In genomic region chr10:14751576-14752330, GRCh38 we compare ENCODE assay signal across 9 cellular contexts. TPM values are rescaled to one million over a fixed set of nuclear protein-coding genes. Genes with fewer than 3 reads are reported as not detected.
DNase-seq lines count a peak whose midpoint lies in the region; ATAC-seq, FAIRE-seq and TF ChIP-seq lines count a peak whose summit lies in the region.
"Had no signal": no experiment of that assay in that cellular context is flagged by ENCODE, and none has a peak within 500 bp of the region (broad histone marks: within the 10 kb centered on the region; RNA-seq: fewer than 3 reads in every experiment).

No MANE protein-coding gene starts in this region.

- H3K9me3 ChIP-seq in kidney (ENCODE audit: control insufficient read depth in 1 of 2, low read length in 2 of 2) (no peaks in the 10 kb centered on the region), thoracic aorta (no peaks in the 10 kb centered on the region)

- no peak for DNase-seq in WTC11 (ENCODE audit: low spot score)
- DNase-seq in kidney: peak; percentile 80
- DNase-seq in thoracic aorta (ENCODE audit: low spot score): no peak
- DNase-seq in GM19240 (ENCODE audit: insufficient read length, low spot score): no peak

- intact Hi-C loops in kidney (cut with DNase I): no loop called here

- H3K36me3 Mint-ChIP-seq in WTC11: no peaks in the 10 kb centered on the region

- H3K27me3 ChIP-seq in thoracic aorta (replicated peaks; ENCODE audit: insufficient read depth): no peaks in the 10 kb centered on the region

- no peak for FAIRE-seq in kidney (lab: Jason Lieb, UNC)

- H3K36me3 ChIP-seq in kidney (ENCODE audit: control insufficient read depth in 1 of 2, insufficient read depth in 2 of 2, low read length in 2 of 2) (no peaks in the 10 kb centered on the region), thoracic aorta (no peaks in the 10 kb centered on the region)

- TF ChIP-seq CTCF in WTC11 (IDR thresholded peaks at IDR 0.05): no peak
- TF ChIP-seq CTCF in kidney (IDR thresholded peaks at IDR 0.05; ENCODE audit: borderline replicate concordance, extremely low read depth, insufficient read depth): no peak
- no peak for TF ChIP-seq CTCF in thoracic aorta (IDR thresholded peaks at IDR 0.05)

- H3K9ac ChIP-seq in kidney (ENCODE audit: low read length in 2 of 2): no peak overlapping the region

- peaks cover under 1% of the 10 kb centered on the region; the same call in 1 of the 2 replicates for H3K27me3 Mint-ChIP-seq in WTC11 (ENCODE audit: low read depth)
- H3K27me3 Mint-ChIP-seq: stimulated activated naive CD8-positive, alpha-beta T cell treated with anti-CD3 and anti-CD28 coated beads, Interleukin-15, Interleukin-2, amounts not matched to agents 100 ng/mL and 50 ng/mL, for 24 hours had no signal

- CTCF ChIA-PET in WTC11 (lab: Charles Lee): interaction anchor here (0.5 to 1.1 kb wide), 2 partner anchors 24 to 262 kb away, joined by 3 read pairs; no protein-coding TSS in a partner anchor

- peak overlapping the region; percentile 49; the same call in 1 of the 2 replicates for H3K27ac Mint-ChIP-seq in WTC11
- H3K27ac Mint-ChIP-seq: stimulated activated naive CD8-positive, alpha-beta T cell treated with anti-CD3 and anti-CD28 coated beads, Interleukin-15, Interleukin-2, amounts not matched to agents 100 ng/mL and 50 ng/mL, for 24 hours had no signal

- no peak overlapping the region for H3K4me3 ChIP-seq in kidney (ENCODE audit: low read length in 2 of 2)
- no peak overlapping the region for H3K4me3 ChIP-seq in thoracic aorta

- H3K27ac ChIP-seq in kidney (ENCODE audit: low read depth in 2 of 2, low read length in 2 of 2): peak overlapping the region in 1 of 2 donors; percentile 52
- H3K27ac ChIP-seq in thoracic aorta: peak overlapping the region; percentile 34 to 83

- peaks cover 2% of the 10 kb centered on the region for H3K9me3 Mint-ChIP-seq in WTC11

- ATAC-seq in HG02588 (IDR thresholded peaks at IDR 0.05; ENCODE audit: unreplicated experiment): peak; percentile 65
- peak; percentile 82 for ATAC-seq in WTC11
- no peak for ATAC-seq in thoracic aorta (ENCODE audit: insufficient number of reproducible peaks, low FRiP score, low read depth)
- ATAC-seq in HG03139 (IDR thresholded peaks at IDR 0.05; ENCODE audit: unreplicated experiment): no peak
- ATAC-seq in HG03457 (IDR thresholded peaks at IDR 0.05; ENCODE audit: unreplicated experiment): no peak
- ATAC-seq in HG03097 (IDR thresholded peaks at IDR 0.05; ENCODE audit: low FRiP score, unreplicated experiment): no peak

- peaks cover 4% of the 10 kb centered on the region for H3K4me1 Mint-ChIP-seq in WTC11

- H3K4me1 ChIP-seq in kidney (ENCODE audit: control insufficient read depth in 1 of 2, insufficient read depth in 1 of 2, low read depth in 1 of 2, low read length in 2 of 2) (peaks cover 18 to 21% of the 10 kb centered on the region in 2 donors), thoracic aorta (ENCODE audit: control insufficient read depth in 1 of 2, low read depth in 2 of 2) (peaks cover 28 to 52% of the 10 kb centered on the region in 2 donors)

- POLR2A ChIA-PET in WTC11 (lab: Charles Lee): interaction anchor here (0.5 to 0.6 kb wide), 2 partner anchors 412 to 686 kb away, joined by 3 to 5 read pairs; no protein-coding TSS in a partner anchor

- H3K4me3 Mint-ChIP-seq in WTC11: no peak overlapping the region
- H3K4me3 Mint-ChIP-seq: stimulated activated naive CD8-positive, alpha-beta T cell treated with anti-CD3 and anti-CD28 coated beads, Interleukin-15, Interleukin-2, amounts not matched to agents 100 ng/mL and 50 ng/mL, for 24 hours had no signal

TF ChIP-seq in WTC11, 78 proteins besides CTCF, POLR2A, EP300 and RAD21:
- no peak for TF ChIP-seq ZNF121 (CRISPR knock-in tag; IDR thresholded peaks at IDR 0.05)
- TF ChIP-seq MYBL2 (CRISPR knock-in tag; IDR thresholded peaks at IDR 0.05): no peak
- no peak for TF ChIP-seq OVOL2 (CRISPR knock-in tag; IDR thresholded peaks at IDR 0.05; ENCODE audit: borderline replicate concordance)
- no peak for TF ChIP-seq KAT7 (CRISPR knock-in tag; IDR thresholded peaks at IDR 0.05; ENCODE audit: borderline replicate concordance)
- no peak for TF ChIP-seq SMAD4 (CRISPR knock-in tag; IDR thresholded peaks at IDR 0.05)
- TF ChIP-seq TEAD4 (CRISPR knock-in tag; IDR thresholded peaks at IDR 0.05): no peak
- TF ChIP-seq JAZF1 (CRISPR knock-in tag; IDR thresholded peaks at IDR 0.05): no peak
TF ChIP-seq in WTC11: peak in this region for 0.

RNA-seq across cellular contexts. Expression of gene FAM107B, which starts 22.9 kb away (rescaled TPM):
- 15.6 to 22.4 TPM (median 18.3 TPM) in 3 replicates for total RNA-seq in WTC11 (2021)
- 105 TPM for total RNA-seq in kidney
- polyA plus RNA-seq in kidney (ENCODE audit: insufficient read depth, low read depth, low replicate concordance): 122 TPM
- total RNA-seq in thoracic aorta: 10 to 100 TPM; 33.6 to 50.6 TPM

Comparison
In these comparisons a context has a peak if more than half of its experiments do, and no peak if none do; other contexts are left out.
1. ATAC-seq: peak in HG02588 (single experiment) and WTC11 (single experiment); none in thoracic aorta (single experiment), HG03139 (single experiment), HG03457 (single experiment) and HG03097 (single experiment).